ENCODE assay signal across 12 cellular contexts in genomic region chr9:69674112-69674511, GRCh38. TPM values are rescaled to one million over a fixed set of nuclear protein-coding genes. Genes with fewer than 3 reads are reported as not detected.
DNase-seq lines count a peak whose midpoint lies in the region; ATAC-seq and TF ChIP-seq lines count a peak whose summit lies in the region.
"Had no signal": no experiment of that assay in that cellular context is flagged by ENCODE, and none has a peak within 500 bp of the region (broad histone marks: within the 10 kb centered on the region; RNA-seq: fewer than 3 reads in every experiment).

No MANE protein-coding gene starts in this region.

- intact Hi-C loops in breast epithelium (cut with DNase I; ENCODE audit: low total_unique reads) (no loop called here), MCF 10A (cut with micrococcal nuclease) (loop anchor here (5.0 to 10.0 kb wide), 3 partner anchors 243 to 441 kb away; no protein-coding TSS in a partner anchor)

- H3K36me3 Mint-ChIP-seq in MCF 10A (ENCODE audit: insufficient read depth, unreplicated experiment): no peaks in the 10 kb centered on the region
- no peaks in the 10 kb centered on the region for H3K36me3 Mint-ChIP-seq in type B pancreatic cell

- BruUV-seq in MCF 10A (replicated peaks; lab: Mats Ljungman, UMichigan): no TSS peak

- H3K4me1 ChIP-seq in breast epithelium: no peaks in the 10 kb centered on the region
- H3K4me1 ChIP-seq in esophagus (ENCODE audit: control insufficient read depth in 2 of 2, insufficient read depth in 2 of 2, low read length in 1 of 2): peaks cover 0 to 8% of the 10 kb centered on the region in 2 donors

- H3K27me3 Mint-ChIP-seq in MCF 10A (ENCODE audit: insufficient read depth, unreplicated experiment): peaks cover 15% of the 10 kb centered on the region
- H3K27me3 Mint-ChIP-seq in type B pancreatic cell: no peaks in the 10 kb centered on the region

- DNase-seq in breast epithelium (ENCODE audit: low spot score in 2 of 2) (no peak), MCF 10A (ENCODE audit: unreplicated experiment) (no peak), NCI-H128 (lab: John Stamatoyannopoulos, UW; ENCODE audit: unreplicated experiment) (peak; percentile 26), type B pancreatic cell (ENCODE audit: extremely low spot score, unreplicated experiment) (no peak), mucosa of gallbladder (ENCODE audit: low spot score) (no peak)
- DNase-seq: DMS153, Karpas-422 had no signal

- H3K4me3 ChIP-seq in breast epithelium (no peak overlapping the region), esophagus (ENCODE audit: low read depth in 1 of 2, low read length in 2 of 2) (no peak overlapping the region)

- CTCF ChIA-PET in MCF 10A (lab: Yijun Ruan, JAX): interaction anchor here (0.6 to 5.3 kb wide), 18 partner anchors 8 to 1257 kb away, joined by 3 to 36 read pairs (median 4); no protein-coding TSS in a partner anchor

- WGBS in esophagus, 2 donors: 75 to 81% methylated on average over 8 of the region's 8 CpGs

- H3K27ac Mint-ChIP-seq in MCF 10A (ENCODE audit: low read depth, unreplicated experiment) (no peak overlapping the region), type B pancreatic cell (peak overlapping the region; percentile 89)
- H3K27ac Mint-ChIP-seq: activated T-helper 2 cell treated with anti-CD3 and anti-CD28 coated beads, Interferon-gamma antibody, Interleukin-2, Interleukin-4, amounts not matched to agents 10 μg/mL and 5 μg/mL and 100 μg/mL, durations not matched to agents 14 hours and 24 hours and 36 hours had no signal

- no peaks in the 10 kb centered on the region for H3K27me3 ChIP-seq in breast epithelium
- no peaks in the 10 kb centered on the region for H3K27me3 ChIP-seq in esophagus (ENCODE audit: control insufficient read depth in 1 of 2, insufficient read depth in 2 of 2, low read length in 2 of 2)
- H3K27me3 ChIP-seq: gastroesophageal sphincter had no signal

- TF ChIP-seq CTCF in breast epithelium (IDR thresholded peaks at IDR 0.05) (peak in 1 of 3 donors; percentile 10), MCF 10A (IDR thresholded peaks at IDR 0.05; ENCODE audit: unreplicated experiment) (no peak), type B pancreatic cell (conservative IDR thresholded peaks at IDR 0.05) (no peak)

- H3K9me3 Mint-ChIP-seq in MCF 10A (ENCODE audit: unreplicated experiment) (no peaks in the 10 kb centered on the region), type B pancreatic cell (no peaks in the 10 kb centered on the region)
- H3K9me3 Mint-ChIP-seq: activated T-helper 2 cell treated with anti-CD3 and anti-CD28 coated beads, Interferon-gamma antibody, Interleukin-2, Interleukin-4, amounts not matched to agents 10 μg/mL and 5 μg/mL and 100 μg/mL, durations not matched to agents 14 hours and 24 hours and 36 hours had no signal

- no peak overlapping the region for H3K4me3 Mint-ChIP-seq in MCF 10A (ENCODE audit: unreplicated experiment)
- H3K4me3 Mint-ChIP-seq in type B pancreatic cell: peak overlapping the region; percentile 80

- no peak for ATAC-seq in GM21529 (IDR thresholded peaks at IDR 0.05; ENCODE audit: unreplicated experiment)
- no peak for ATAC-seq in HG02678 (IDR thresholded peaks at IDR 0.05; ENCODE audit: unreplicated experiment)
- ATAC-seq: gastroesophageal sphincter had no signal

- peaks cover 6% of the 10 kb centered on the region for H3K4me1 Mint-ChIP-seq in MCF 10A (ENCODE audit: insufficient read depth, unreplicated experiment)
- peaks cover 14% of the 10 kb centered on the region for H3K4me1 Mint-ChIP-seq in type B pancreatic cell (ENCODE audit: unreplicated experiment)

- H3K9me3 ChIP-seq in breast epithelium (no peaks in the 10 kb centered on the region), esophagus (ENCODE audit: control insufficient read depth in 2 of 2, insufficient read depth in 1 of 2, low read depth in 1 of 2, low read length in 1 of 2) (peaks cover 0 to 2% of the 10 kb centered on the region in 2 donors)
- H3K9me3 ChIP-seq: gastroesophageal sphincter had no signal

- H3K36me3 ChIP-seq in breast epithelium: no peaks in the 10 kb centered on the region
- H3K36me3 ChIP-seq in esophagus (ENCODE audit: control insufficient read depth in 2 of 2, insufficient read depth in 2 of 2, low read length in 1 of 2): no peaks in the 10 kb centered on the region
- H3K36me3 ChIP-seq: gastroesophageal sphincter had no signal

- H3K27ac ChIP-seq in breast epithelium (peak overlapping the region; percentile 52 to 78), esophagus (ENCODE audit: low read depth in 2 of 2, low read length in 1 of 2) (peak overlapping the region; percentile 45 to 53)

- TF ChIP-seq POLR2A in breast epithelium (IDR thresholded peaks at IDR 0.05): no peak

- POLR2A ChIA-PET in MCF 10A (lab: Yijun Ruan, JAX): interaction anchor here (1.7 kb wide), 1 partner anchor 105 kb away, joined by 3 read pairs; no protein-coding TSS in a partner anchor

RNA-seq across cellular contexts. Expression of gene APBA1, which starts 1.9 kb away (rescaled TPM):
- total RNA-seq in breast epithelium: 1 to 10 TPM; 6.9 to 8.0 (median 7.8) TPM
- 0.07 TPM in 2 replicates for total RNA-seq in MCF 10A (2022)
- 1 to 10 TPM in 1 of 2 donors, under 1 TPM in 1; 0.82 to 1.3 TPM for polyA plus RNA-seq in esophagus
- total RNA-seq in type B pancreatic cell (ENCODE audit: low replicate concordance): 6.3 and 6.9 TPM in 2 replicates
- total RNA-seq in mucosa of gallbladder: 10.7 TPM
